In the genomic region with DNA sequence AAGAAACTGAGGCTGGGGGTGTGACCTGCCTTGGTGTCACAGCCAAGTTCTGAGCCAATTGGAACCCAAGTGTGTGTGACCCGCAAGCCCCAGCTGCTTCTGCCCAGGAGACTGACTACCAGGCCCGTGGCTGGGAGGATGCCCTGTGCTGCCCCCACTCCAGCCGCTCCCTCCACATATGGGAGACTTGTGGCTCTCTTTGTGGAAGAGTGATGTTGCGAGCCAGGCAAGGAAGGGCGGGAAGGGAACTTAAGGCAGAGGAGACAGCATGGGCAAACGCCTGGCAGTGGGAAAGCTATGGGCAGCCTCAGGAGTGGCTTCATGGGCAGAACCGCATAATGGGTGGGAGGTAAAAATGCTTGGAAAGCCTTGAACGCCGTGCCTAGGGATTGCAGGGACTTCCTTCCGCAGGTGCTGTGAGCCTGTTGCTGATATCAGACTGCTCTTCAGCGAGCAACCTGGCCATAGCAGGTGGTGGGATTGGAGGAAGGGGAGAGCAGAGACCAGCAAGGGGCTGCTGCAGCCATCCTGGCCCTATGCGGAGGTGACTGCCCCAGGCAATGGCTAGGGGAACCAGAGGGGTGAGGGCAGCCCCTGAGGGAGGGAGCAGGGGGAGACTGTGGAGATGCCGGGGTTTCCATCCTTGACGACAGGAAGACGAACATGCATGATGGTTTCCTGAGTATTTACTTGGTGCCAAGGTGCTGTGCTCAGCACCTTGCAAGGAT, we compare ENCODE assay signal across 16 cellular contexts.
DNase-seq lines count a peak whose midpoint lies in the region; ATAC-seq and TF ChIP-seq lines count a peak whose summit lies in the region.
"Had no signal": no experiment of that assay in that cellular context is flagged by ENCODE, and none has a peak within 500 bp of the region (broad histone marks: within the 10 kb centered on the region; RNA-seq: fewer than 3 reads in every experiment).

No MANE protein-coding gene starts in this region.

- no peak for TF ChIP-seq EP300 in stomach (IDR thresholded peaks at IDR 0.05)

- H3K4me1 ChIP-seq in CD8-positive, alpha-beta memory T cell (ENCODE audit: insufficient read depth, low read length), result no peaks in the 10 kb centered on the region
- H3K4me1 ChIP-seq in RWPE2 (ENCODE audit: insufficient read depth, poor library complexity, severe bottlenecking) (no peaks in the 10 kb centered on the region), stomach (peaks cover 0 to 17% (median 5%) of the 10 kb centered on the region in 4 donors)
- H3K4me1 ChIP-seq: ascending aorta had no signal

- peaks cover 3 to 14% (median 9%) of the 10 kb centered on the region in 3 donors for H3K36me3 Mint-ChIP-seq in CD8-positive, alpha-beta memory T cell
- H3K36me3 Mint-ChIP-seq in naive B cell, result peaks cover 4 to 16% of the 10 kb centered on the region in 2 donors

- no peak for TF ChIP-seq POLR2A in stomach (IDR thresholded peaks at IDR 0.05)

- no peak for TF ChIP-seq CTCF in RWPE2 (IDR thresholded peaks at IDR 0.05; ENCODE audit: poor library complexity, severe bottlenecking)
- no peak for TF ChIP-seq CTCF in stomach (IDR thresholded peaks at IDR 0.05)

- peaks cover 2 to 4% (median 4%) of the 10 kb centered on the region in 5 donors for H3K9me3 Mint-ChIP-seq in CD8-positive, alpha-beta memory T cell
- H3K9me3 Mint-ChIP-seq in naive B cell, result peaks cover 4 to 8% (median 7%) of the 10 kb centered on the region in 7 donors

- H3K36me3 ChIP-seq in CD8-positive, alpha-beta memory T cell (ENCODE audit: insufficient read depth, low read length), result no peaks in the 10 kb centered on the region
- no peaks in the 10 kb centered on the region for H3K36me3 ChIP-seq in RWPE2 (ENCODE audit: low read depth)
- peaks cover 0 to 6% (median 2%) of the 10 kb centered on the region in 4 donors for H3K36me3 ChIP-seq in stomach
- H3K36me3 ChIP-seq: ascending aorta had no signal

- no peak for DNase-seq in CD8-positive, alpha-beta memory T cell
- peak; percentile 59 for DNase-seq in RWPE2 (ENCODE audit: low spot score)
- DNase-seq in naive B cell, result no peak
- no peak for DNase-seq in stomach
- DNase-seq in foreskin melanocyte, result no peak
- no peak for DNase-seq in mucosa of gallbladder (ENCODE audit: low spot score)
- no peak for DNase-seq in activated T-cell treated with anti-CD3 and anti-CD28 coated beads for 4 hours
- DNase-seq: activated CD4-positive, alpha-beta T cell treated with anti-CD3 and anti-CD28 coated beads for 48 hours; activated CD8-positive, alpha-beta memory T cell treated with anti-CD3 and anti-CD28 coated beads, Interleukin-2, amount 50 U/mL, for 48 hours; activated naive CD4-positive, alpha-beta T cell treated with Interleukin-2 at 50 U/mL for 16 hours; mesendoderm; NCI-H187 treated with DMSO at 0.1 percent for 48 hours; NCI-H446; NK-92 treated with Interleukin-12 subunit alpha and Interleukin-12 subunit beta, amount 100 ng/mL, for 24 hours; nucleus accumbens had no signal

- CTCF ChIA-PET in CD8-positive, alpha-beta memory T cell (lab: Charles Lee), result interaction anchor here (1.4 kb wide), 1 partner anchor 20 kb away, joined by 3 read pairs; no protein-coding TSS in a partner anchor

- H3K4me3 Mint-ChIP-seq in CD8-positive, alpha-beta memory T cell, result peak overlapping the region in 1 of 7 donors; percentile 41
- H3K4me3 Mint-ChIP-seq in naive B cell, result peak overlapping the region in 7 of 8 donors; percentile 71 to 91 (median 80)

- H3K4me1 Mint-ChIP-seq in CD8-positive, alpha-beta memory T cell, result peaks cover 10 to 33% (median 21%) of the 10 kb centered on the region in 3 donors
- peaks cover 34 to 49% (median 36%) of the 10 kb centered on the region in 3 donors for H3K4me1 Mint-ChIP-seq in naive B cell

- no peak overlapping the region for H3K4me3 ChIP-seq in CD8-positive, alpha-beta memory T cell (ENCODE audit: low read length)
- H3K4me3 ChIP-seq in RWPE2 (ENCODE audit: severe bottlenecking) (no peak overlapping the region), stomach (no peak overlapping the region)
- H3K4me3 ChIP-seq: ascending aorta had no signal

- no peak overlapping the region for H3K27ac ChIP-seq in CD8-positive, alpha-beta memory T cell (ENCODE audit: low read depth, low read length)
- H3K27ac ChIP-seq in RWPE2 (ENCODE audit: poor library complexity, severe bottlenecking) (no peak overlapping the region), stomach (peak overlapping the region in 3 of 5 donors; percentile 37 to 62 (median 51))

- POLR2A ChIA-PET in CD8-positive, alpha-beta memory T cell (lab: Charles Lee), result no interaction called here

- peak overlapping the region; percentile 3 to 90 (median 70) for H3K27ac Mint-ChIP-seq in CD8-positive, alpha-beta memory T cell
- peak overlapping the region in 3 of 6 donors; percentile 63 to 79 (median 70) for H3K27ac Mint-ChIP-seq in naive B cell

- no peaks in the 10 kb centered on the region for H3K27me3 Mint-ChIP-seq in CD8-positive, alpha-beta memory T cell
- H3K27me3 Mint-ChIP-seq in naive B cell, result no peaks in the 10 kb centered on the region

- H3K27me3 ChIP-seq in CD8-positive, alpha-beta memory T cell (ENCODE audit: insufficient read depth, low read length, poor library complexity, severe bottlenecking), result no peaks in the 10 kb centered on the region
- H3K27me3 ChIP-seq in RWPE2 (ENCODE audit: insufficient read depth, poor library complexity, severe bottlenecking), result no peaks in the 10 kb centered on the region
- no peaks in the 10 kb centered on the region for H3K27me3 ChIP-seq in stomach
- H3K27me3 ChIP-seq: ascending aorta had no signal

- peaks cover 3% of the 10 kb centered on the region for H3K9me3 ChIP-seq in CD8-positive, alpha-beta memory T cell (ENCODE audit: low read length)
- H3K9me3 ChIP-seq in RWPE2 (ENCODE audit: severe bottlenecking), result peaks cover 5% of the 10 kb centered on the region
- peaks cover 0 to 9% (median 5%) of the 10 kb centered on the region in 4 donors for H3K9me3 ChIP-seq in stomach

- intact Hi-C loops in stomach (cut with DNase I; ENCODE audit: low total_unique reads), result no loop called here

- WGBS in stomach, 5 donors, result 79 to 86% (median 82%) methylated on average over 15 of the region's 15 CpGs

- no peak for ATAC-seq in RWPE2 (ENCODE audit: low read depth)
- ATAC-seq in naive B cell (ENCODE audit: low read depth in 2 of 2), result no peak

Comparison
In these comparisons a context has a peak if more than half of its experiments do, and no peak if none do; other contexts are left out.
1. H3K27ac ChIP-seq: peak in stomach (3 of 5); none in CD8-positive, alpha-beta memory T cell (single experiment) and RWPE2 (single experiment).